9 cellular contexts compared by ENCODE assay signal in the genomic region with DNA sequence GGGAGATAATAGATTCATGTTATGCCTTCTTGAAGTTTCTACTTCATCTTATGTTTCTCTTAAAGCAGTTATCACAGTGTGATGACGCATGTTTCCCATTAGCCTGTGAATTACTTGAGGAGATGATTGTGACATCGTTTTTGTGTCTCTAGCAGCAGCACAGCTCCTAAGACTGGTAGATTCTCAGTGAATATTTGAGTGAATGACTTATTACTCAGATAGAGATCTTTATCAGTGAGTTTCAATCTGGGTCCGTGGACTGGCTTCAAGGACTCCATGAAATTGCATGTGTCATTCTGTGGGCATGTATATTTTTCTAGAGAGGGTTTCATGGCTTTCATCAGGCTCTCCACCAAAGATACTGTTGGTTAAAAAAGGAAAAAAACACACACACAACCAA. TPM values are rescaled to one million over a fixed set of nuclear protein-coding genes. Genes with fewer than 3 reads are reported as not detected.
DNase-seq lines count a peak whose midpoint lies in the region; ATAC-seq and TF ChIP-seq lines count a peak whose summit lies in the region.
"Had no signal": no experiment of that assay in that cellular context is flagged by ENCODE, and none has a peak within 500 bp of the region (broad histone marks: within the 10 kb centered on the region; RNA-seq: fewer than 3 reads in every experiment).

No MANE protein-coding gene starts in this region.

- H3K27ac ChIP-seq in heart right ventricle (peak overlapping the region in 6 of 10 donors; percentile 17 to 65 (median 38)), right cardiac atrium (ENCODE audit: low read length) (no peak overlapping the region), urinary bladder (ENCODE audit: low read depth) (peak overlapping the region; percentile 14)

- H3K36me3 Mint-ChIP-seq in activated naive CD4-positive, alpha-beta T cell treated with anti-CD3 and anti-CD28 coated beads, Interleukin-2, amount 10 ng/mL, durations not matched to agents 7 days and 5 days = peaks cover 36% of the 10 kb centered on the region
- peaks cover 14% of the 10 kb centered on the region for H3K36me3 Mint-ChIP-seq in endothelial cell (ENCODE audit: low read depth, unreplicated experiment)

- ATAC-seq in heart right ventricle (no peak), right cardiac atrium (no peak)

- H3K4me1 Mint-ChIP-seq in activated naive CD4-positive, alpha-beta T cell treated with anti-CD3 and anti-CD28 coated beads, Interleukin-2, amount 10 ng/mL, durations not matched to agents 7 days and 5 days = peaks cover 78% of the 10 kb centered on the region
- H3K4me1 Mint-ChIP-seq in endothelial cell (ENCODE audit: unreplicated experiment) = peaks cover 6% of the 10 kb centered on the region

- WGBS in heart right ventricle, 2 donors = 47 to 51% methylated on average over 3 of the region's 3 CpGs
- 52% methylated on average over 3 of the region's 3 CpGs for WGBS in right cardiac atrium
- WGBS in urinary bladder = 51% methylated on average over 3 of the region's 3 CpGs

- intact Hi-C loops in heart right ventricle (cut with DNase I) = no loop called here
- intact Hi-C loops in right cardiac atrium (cut with DNase I) = no loop called here
- intact Hi-C loops in posterior vena cava (cut with DNase I) = no loop called here

- H3K9me3 ChIP-seq in heart right ventricle = no peaks in the 10 kb centered on the region
- no peaks in the 10 kb centered on the region for H3K9me3 ChIP-seq in right cardiac atrium (ENCODE audit: control insufficient read depth, low read length)

- peak overlapping the region; percentile 95 for H3K27ac Mint-ChIP-seq in activated naive CD4-positive, alpha-beta T cell treated with anti-CD3 and anti-CD28 coated beads, Interleukin-2, amount 10 ng/mL, durations not matched to agents 7 days and 5 days
- no peak overlapping the region for H3K27ac Mint-ChIP-seq in endothelial cell (ENCODE audit: unreplicated experiment)

- H3K4me3 ChIP-seq in heart right ventricle (no peak overlapping the region), right cardiac atrium (ENCODE audit: low read length) (no peak overlapping the region), urinary bladder (ENCODE audit: low read depth, low read length) (no peak overlapping the region)

- CTCF ChIA-PET in activated naive CD4-positive, alpha-beta T cell treated with anti-CD3 and anti-CD28 coated beads, Interleukin-2, amount 10 ng/mL, durations not matched to agents 7 days and 5 days (lab: Charles Lee) = interaction anchor here (1.9 to 2.4 kb wide), 2 partner anchors 75 to 79 kb away, joined by 9 to 10 read pairs; no protein-coding TSS in a partner anchor

- H3K27me3 Mint-ChIP-seq in activated naive CD4-positive, alpha-beta T cell treated with anti-CD3 and anti-CD28 coated beads, Interleukin-2, amount 10 ng/mL, durations not matched to agents 7 days and 5 days = no peaks in the 10 kb centered on the region
- H3K27me3 Mint-ChIP-seq in endothelial cell (ENCODE audit: unreplicated experiment) = no peaks in the 10 kb centered on the region

- peak overlapping the region; percentile 74 for H3K4me3 Mint-ChIP-seq in activated naive CD4-positive, alpha-beta T cell treated with anti-CD3 and anti-CD28 coated beads, Interleukin-2, amount 10 ng/mL, durations not matched to agents 7 days and 5 days
- no peak overlapping the region for H3K4me3 Mint-ChIP-seq in endothelial cell (ENCODE audit: unreplicated experiment)

- TF ChIP-seq CTCF in heart right ventricle (IDR thresholded peaks at IDR 0.05) = no peak
- no peak for TF ChIP-seq CTCF in endothelial cell (IDR thresholded peaks at IDR 0.05; ENCODE audit: unreplicated experiment)

- H3K9me3 Mint-ChIP-seq in activated naive CD4-positive, alpha-beta T cell treated with anti-CD3 and anti-CD28 coated beads, Interleukin-2, amount 10 ng/mL, durations not matched to agents 7 days and 5 days = peaks cover 11% of the 10 kb centered on the region
- no peaks in the 10 kb centered on the region for H3K9me3 Mint-ChIP-seq in endothelial cell (ENCODE audit: unreplicated experiment)

- H3K36me3 ChIP-seq in heart right ventricle = peaks cover 0 to 29% (median 0%) of the 10 kb centered on the region in 9 donors
- no peaks in the 10 kb centered on the region for H3K36me3 ChIP-seq in urinary bladder (ENCODE audit: insufficient read depth)

- DNase-seq in heart right ventricle = no peak
- DNase-seq in right cardiac atrium = no peak
- DNase-seq in activated naive CD4-positive, alpha-beta T cell treated with anti-CD3 and anti-CD28 coated beads, Interleukin-2, amount 10 ng/mL, durations not matched to agents 7 days and 5 days = no peak
- DNase-seq in kidney tubule cell (ENCODE audit: low spot score) = peak; percentile 55
- no peak for DNase-seq in posterior vena cava (ENCODE audit: low spot score)
- no peak for DNase-seq in cerebellum (ENCODE audit: low spot score)
- DNase-seq in endothelial cell (ENCODE audit: low spot score) = no peak
- DNase-seq: Right ventricle myocardium superior had no signal

- H3K4me1 ChIP-seq in heart right ventricle = peaks cover 29 to 100% (median 90%) of the 10 kb centered on the region in 9 donors
- peaks cover 38% of the 10 kb centered on the region for H3K4me1 ChIP-seq in right cardiac atrium (ENCODE audit: control insufficient read depth, insufficient read depth, low read length)
- H3K4me1 ChIP-seq in urinary bladder (ENCODE audit: insufficient read depth) = peaks cover 1% of the 10 kb centered on the region

- H3K27me3 ChIP-seq in heart right ventricle = no peaks in the 10 kb centered on the region
- no peaks in the 10 kb centered on the region for H3K27me3 ChIP-seq in right cardiac atrium (ENCODE audit: control insufficient read depth, insufficient read depth)

RNA-seq across cellular contexts. Expression of a gene that starts 29.9 kb away (rescaled TPM):
- 10 to 100 TPM; 12.0 to 57.1 (median 42.0) TPM for total RNA-seq in heart right ventricle
- 10 to 100 TPM in 1 of 2 donors, 1 to 10 TPM in 1; 5.0 to 15.7 TPM for polyA plus RNA-seq in heart right ventricle
- total RNA-seq in right cardiac atrium = 10 to 100 TPM; 14.5 to 33.9 (median 23.2) TPM
- polyA plus RNA-seq in right cardiac atrium = 12.5 TPM
- 28.4 TPM for total RNA-seq in urinary bladder
- 16.0 TPM for polyA plus RNA-seq in urinary bladder
- total RNA-seq in posterior vena cava = 10 to 100 TPM; 25.8 to 40.3 TPM
- total RNA-seq in cerebellum = 12.2 TPM
- total RNA-seq in endothelial cell (ENCODE audit: unreplicated experiment) = 16.7 TPM
